Comparison of ENCODE assay signal across 28 cellular contexts in the genomic region with DNA sequence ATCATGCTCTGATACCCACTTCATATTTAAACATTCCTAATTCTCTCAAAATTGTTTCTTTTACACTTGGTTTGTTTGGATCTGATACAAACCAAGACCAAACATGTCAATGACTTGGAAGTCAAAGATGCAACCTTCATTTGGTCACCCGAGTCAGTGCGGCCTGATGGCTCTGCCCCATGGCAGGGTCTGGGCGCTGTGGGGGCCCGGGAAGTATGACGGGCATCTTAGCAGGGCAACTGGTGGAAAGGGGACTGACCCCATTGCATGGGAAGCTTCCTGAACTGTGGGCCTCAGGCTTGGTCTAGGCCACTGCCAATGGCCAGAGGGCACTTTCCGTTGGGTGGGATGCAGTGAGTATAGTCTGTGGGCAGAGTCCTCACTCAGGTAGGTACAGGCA.
"Had no signal": no experiment of that assay in that cellular context is flagged by ENCODE, and none has a peak within 500 bp of the region (broad histone marks: within the 10 kb centered on the region; RNA-seq: fewer than 3 reads in every experiment).

No MANE protein-coding gene starts in this region.

- H3K27ac ChIP-seq: neural progenitor cell, neutrophil, pancreas, psoas muscle, spleen, thoracic aorta, thyroid gland, tibial nerve, upper lobe of left lung, vagina had no signal

- H3K4me3 ChIP-seq: neural progenitor cell, pancreas, psoas muscle, skin epidermis, smooth muscle cell, spleen, thoracic aorta, thyroid gland, tibial nerve, upper lobe of left lung, vagina had no signal

- DNase-seq: naive thymus-derived CD4-positive, alpha-beta T cell; natural killer cell; right cardiac atrium; spleen; stimulated activated CD4-positive, alpha-beta T cell treated with anti-CD3 and anti-CD28 coated beads, Interleukin-12 subunit alpha, Interleukin-12 subunit beta, amount 100 ng/mL, for 4 hours; stimulated activated CD4-positive, alpha-beta T cell treated with anti-CD3 and anti-CD28 coated beads, Interleukin-1b, Interleukin-23, amount 100 ng/mL, for 48 hours; stimulated activated CD4-positive, alpha-beta T cell treated with anti-CD3 and anti-CD28 coated beads, Interleukin-4, amount 100 ng/mL, for 1 hour; stimulated activated CD4-positive, alpha-beta T cell treated with anti-CD3 and anti-CD28 coated beads, Interleukin-4, amount 100 ng/mL, for 4 hours; stimulated activated CD8-positive, alpha-beta memory T cell treated with anti-CD3 and anti-CD28 coated beads, Interleukin-4, amount 100 ng/mL, for 48 hours; stimulated activated naive CD4-positive, alpha-beta T cell; stimulated activated naive CD8-positive, alpha-beta T cell treated with anti-CD3 and anti-CD28 coated beads, Interleukin-15, amount 100 ng/mL, for 72 hours; stimulated activated naive CD8-positive, alpha-beta T cell treated with anti-CD3 and anti-CD28 coated beads, Interleukin-15, Interleukin-2, amounts not matched to agents 100 U/mL and 50 U/mL, for 24 hours; trophoblast cell; upper lobe of left lung had no signal

- H3K9me3 ChIP-seq: neutrophil, pancreas, psoas muscle, spleen, thoracic aorta, thyroid gland, tibial nerve, upper lobe of left lung, vagina had no signal

- H3K36me3 Mint-ChIP-seq: natural killer cell had no signal

- H3K4me3 Mint-ChIP-seq: naive thymus-derived CD4-positive, alpha-beta T cell; natural killer cell; nephron; neural progenitor cell; stimulated activated memory B cell treated with anti-CD40 and anti-IgM and Interleukin-4, amounts not matched to agents 10 μg/mL and 1 μg/mL and 100 μg/mL, for 72 hours; stimulated activated naive CD8-positive, alpha-beta T cell treated with anti-CD3 and anti-CD28 coated beads, Interleukin-15, amount 100 ng/mL, for 72 hours had no signal

- H3K9me3 Mint-ChIP-seq: naive thymus-derived CD4-positive, alpha-beta T cell; natural killer cell; nephron; neural progenitor cell; stimulated activated memory B cell treated with anti-CD40 and anti-IgM and Interleukin-4, amounts not matched to agents 10 μg/mL and 1 μg/mL and 100 μg/mL, for 72 hours; stimulated activated naive CD8-positive, alpha-beta T cell treated with anti-CD3 and anti-CD28 coated beads, Interleukin-15, amount 100 ng/mL, for 72 hours had no signal

- H3K4me1 Mint-ChIP-seq: stimulated activated memory B cell treated with anti-CD40 and anti-IgM and Interleukin-4, amounts not matched to agents 10 μg/mL and 1 μg/mL and 100 μg/mL, for 72 hours; stimulated activated naive CD8-positive, alpha-beta T cell treated with anti-CD3 and anti-CD28 coated beads, Interleukin-15, amount 100 ng/mL, for 72 hours had no signal

- H3K36me3 ChIP-seq: neural progenitor cell, pancreas, vagina had no signal

- H3K27ac Mint-ChIP-seq: naive thymus-derived CD4-positive, alpha-beta T cell; natural killer cell; nephron; neural progenitor cell; progenitor cell of endocrine pancreas; stimulated activated memory B cell treated with anti-CD40 and anti-IgM and Interleukin-4, amounts not matched to agents 10 μg/mL and 1 μg/mL and 100 μg/mL, for 72 hours; stimulated activated naive CD8-positive, alpha-beta T cell treated with anti-CD3 and anti-CD28 coated beads, Interleukin-15, amount 100 ng/mL, for 72 hours had no signal

- H3K4me2 ChIP-seq: neural progenitor cell, smooth muscle cell had no signal

- H3K27me3 Mint-ChIP-seq: naive thymus-derived CD4-positive, alpha-beta T cell; progenitor cell of endocrine pancreas; stimulated activated memory B cell treated with anti-CD40 and anti-IgM and Interleukin-4, amounts not matched to agents 10 μg/mL and 1 μg/mL and 100 μg/mL, for 72 hours; stimulated activated naive CD8-positive, alpha-beta T cell treated with anti-CD3 and anti-CD28 coated beads, Interleukin-15, amount 100 ng/mL, for 72 hours had no signal

- H3K4me1 ChIP-seq: neural progenitor cell, pancreas, psoas muscle had no signal

- H3K27me3 ChIP-seq: neural progenitor cell, neutrophil, pancreas, spleen, thyroid gland, tibial nerve, upper lobe of left lung, vagina had no signal

- H3K9ac ChIP-seq: neural progenitor cell had no signal

- FAIRE-seq: pancreas, urothelium cell line had no signal
